30 cellular contexts compared by ENCODE assay signal in genomic region chr2:222622900-222623299, GRCh38. TPM values are rescaled to one million over a fixed set of nuclear protein-coding genes. Genes with fewer than 3 reads are reported as not detected.
"Had no signal": no experiment of that assay in that cellular context is flagged by ENCODE, and none has a peak within 500 bp of the region (broad histone marks: within the 10 kb centered on the region; RNA-seq: fewer than 3 reads in every experiment).

No MANE protein-coding gene starts in this region.

- H3K9me3 ChIP-seq: breast epithelium, esophagus muscularis mucosa, gastrocnemius medialis, right lobe of liver, stomach, testis had no signal

- H3K4me1 ChIP-seq: breast epithelium, gastrocnemius medialis, parathyroid adenoma, right lobe of liver, stomach, testis had no signal

- H3K4me3 ChIP-seq: breast epithelium, dorsolateral prefrontal cortex, esophagus muscularis mucosa, gastrocnemius medialis, right lobe of liver, stomach, testis had no signal

- H3K4me3 Mint-ChIP-seq: activated B cell treated with CpG ODN at 0.5 μM for 24 hours; activated CD4-positive, alpha-beta T cell treated with anti-CD3 and anti-CD28 coated beads for 36 hours; activated naive CD8-positive, alpha-beta T cell treated with anti-CD3 and anti-CD28 coated beads for 36 hours; activated T-cell treated with anti-CD3 and anti-CD28 coated beads, Interleukin-2, amount 50 U/mL, for 4 hours; central memory CD8-positive, alpha-beta T cell; effector memory CD8-positive, alpha-beta T cell; natural killer cell treated with Interleukin-12 subunit alpha and Interleukin-12 subunit beta and Interleukin-15 and Interleukin-18, amount 100 ng/mL, for 72 hours; stimulated activated effector memory CD8-positive, alpha-beta T cell treated with anti-CD3 and anti-CD28 coated beads, Interleukin-12 subunit alpha, Interleukin-12 subunit beta, amount 100 ng/mL, for 72 hours; T-helper 1 cell treated with Interleukin-12 subunit alpha and Interleukin-12 subunit beta and Interleukin-4 antibody, amounts not matched to agents 30 μg/mL and 1 μg/mL, for 36 hours had no signal

- H3K4me1 Mint-ChIP-seq: activated B cell treated with CpG ODN at 0.5 μM for 24 hours; activated CD4-positive, alpha-beta T cell treated with anti-CD3 and anti-CD28 coated beads for 36 hours; activated naive CD8-positive, alpha-beta T cell treated with anti-CD3 and anti-CD28 coated beads for 36 hours; central memory CD8-positive, alpha-beta T cell; stimulated activated effector memory CD8-positive, alpha-beta T cell treated with anti-CD3 and anti-CD28 coated beads, Interleukin-12 subunit alpha, Interleukin-12 subunit beta, amount 100 ng/mL, for 72 hours had no signal

- H3K9ac ChIP-seq: parathyroid adenoma had no signal

- ATAC-seq: activated CD4-positive, alpha-beta T cell treated with anti-CD3 and anti-CD28 coated beads for 36 hours; activated T-cell treated with anti-CD3 and anti-CD28 coated beads, Interleukin-2, amount 50 U/mL, for 4 hours; effector memory CD8-positive, alpha-beta T cell; gastrocnemius medialis; left ventricle myocardium superior; natural killer cell treated with Interleukin-12 subunit alpha and Interleukin-12 subunit beta and Interleukin-15 and Interleukin-18, amount 100 ng/mL, for 72 hours; stimulated activated effector memory CD8-positive, alpha-beta T cell treated with anti-CD3 and anti-CD28 coated beads, Interleukin-12 subunit alpha, Interleukin-12 subunit beta, amount 100 ng/mL, for 72 hours had no signal

- H3K27me3 Mint-ChIP-seq: activated B cell treated with CpG ODN at 0.5 μM for 24 hours; activated CD4-positive, alpha-beta T cell treated with anti-CD3 and anti-CD28 coated beads for 36 hours; activated naive CD8-positive, alpha-beta T cell treated with anti-CD3 and anti-CD28 coated beads for 36 hours; central memory CD8-positive, alpha-beta T cell; effector memory CD8-positive, alpha-beta T cell; natural killer cell treated with Interleukin-12 subunit alpha and Interleukin-12 subunit beta and Interleukin-15 and Interleukin-18, amount 100 ng/mL, for 72 hours had no signal

- H3K27ac Mint-ChIP-seq: activated B cell treated with CpG ODN at 0.5 μM for 24 hours; activated CD4-positive, alpha-beta T cell treated with anti-CD3 and anti-CD28 coated beads for 36 hours; activated naive CD8-positive, alpha-beta T cell treated with anti-CD3 and anti-CD28 coated beads for 36 hours; activated T-helper 2 cell treated with anti-CD3 and anti-CD28 coated beads, Interferon-gamma antibody, Interleukin-2, Interleukin-4, amounts not matched to agents 10 μg/mL and 5 μg/mL and 100 μg/mL, durations not matched to agents 14 hours and 24 hours and 36 hours; natural killer cell treated with Interleukin-12 subunit alpha and Interleukin-12 subunit beta and Interleukin-15 and Interleukin-18, amount 100 ng/mL, for 72 hours; stimulated activated effector memory CD8-positive, alpha-beta T cell treated with anti-CD3 and anti-CD28 coated beads, Interleukin-12 subunit alpha, Interleukin-12 subunit beta, amount 100 ng/mL, for 72 hours; T-helper 1 cell treated with Interleukin-12 subunit alpha and Interleukin-12 subunit beta and Interleukin-4 antibody, amounts not matched to agents 30 μg/mL and 1 μg/mL, for 36 hours had no signal

- FAIRE-seq: colon, small intestine had no signal

- H3K27me3 ChIP-seq: breast epithelium, dorsolateral prefrontal cortex, esophagus muscularis mucosa, gastrocnemius medialis, right lobe of liver, stomach, testis had no signal

- DNase-seq: activated B cell treated with CpG ODN at 0.5 μM for 24 hours; activated CD4-positive, alpha-beta T cell treated with anti-CD3 and anti-CD28 coated beads for 36 hours; activated CD4-positive, alpha-beta T cell treated with anti-CD3 and anti-CD28 coated beads, Interleukin-2, amount 50 U/mL, for 4 hours; activated CD8-positive, alpha-beta memory T cell treated with anti-CD3 and anti-CD28 coated beads for 24 hours; activated CD8-positive, alpha-beta memory T cell treated with anti-CD3 and anti-CD28 coated beads, Interleukin-2, amount 50 U/mL, for 4 hours; activated naive CD4-positive, alpha-beta T cell; activated naive CD8-positive, alpha-beta T cell treated with anti-CD3 and anti-CD28 coated beads for 36 hours; activated T-cell treated with anti-CD3 and anti-CD28 coated beads, Interleukin-2, amount 50 U/mL, for 4 hours; amniotic stem cell; dorsolateral prefrontal cortex; effector memory CD8-positive, alpha-beta T cell; gastrocnemius medialis; hypothalamus; left ventricle myocardium superior; midbrain; right lobe of liver; small intestine; stimulated activated CD4-positive, alpha-beta T cell treated with anti-CD3 and anti-CD28 coated beads, Interleukin-2, amount 100 ng/mL, for 24 hours; stomach; T1000; testis had no signal

- H3K27ac ChIP-seq: breast epithelium, dorsolateral prefrontal cortex, gastrocnemius medialis, parathyroid adenoma, right lobe of liver, stomach, testis had no signal

- H3K9me3 Mint-ChIP-seq: activated B cell treated with CpG ODN at 0.5 μM for 24 hours; activated naive CD8-positive, alpha-beta T cell treated with anti-CD3 and anti-CD28 coated beads for 36 hours; activated T-cell treated with anti-CD3 and anti-CD28 coated beads, Interleukin-2, amount 50 U/mL, for 4 hours; activated T-helper 2 cell treated with anti-CD3 and anti-CD28 coated beads, Interferon-gamma antibody, Interleukin-2, Interleukin-4, amounts not matched to agents 10 μg/mL and 5 μg/mL and 100 μg/mL, durations not matched to agents 14 hours and 24 hours and 36 hours; central memory CD8-positive, alpha-beta T cell; effector memory CD8-positive, alpha-beta T cell; natural killer cell treated with Interleukin-12 subunit alpha and Interleukin-12 subunit beta and Interleukin-15 and Interleukin-18, amount 100 ng/mL, for 72 hours; stimulated activated effector memory CD8-positive, alpha-beta T cell treated with anti-CD3 and anti-CD28 coated beads, Interleukin-12 subunit alpha, Interleukin-12 subunit beta, amount 100 ng/mL, for 72 hours; T-helper 1 cell treated with Interleukin-12 subunit alpha and Interleukin-12 subunit beta and Interleukin-4 antibody, amounts not matched to agents 30 μg/mL and 1 μg/mL, for 36 hours had no signal

RNA-seq across cellular contexts. Expression of gene MOGAT1, which starts 48.6 kb away (rescaled TPM):
- total RNA-seq: activated B cell treated with CpG ODN at 0.5 μM for 24 hours; activated CD4-positive, alpha-beta T cell treated with anti-CD3 and anti-CD28 coated beads for 36 hours; activated naive CD8-positive, alpha-beta T cell treated with anti-CD3 and anti-CD28 coated beads for 36 hours; activated T-cell treated with anti-CD3 and anti-CD28 coated beads, Interleukin-2, amount 50 U/mL, for 4 hours; activated T-helper 2 cell treated with anti-CD3 and anti-CD28 coated beads, Interferon-gamma antibody, Interleukin-2, Interleukin-4, amounts not matched to agents 10 μg/mL and 5 μg/mL and 100 μg/mL, durations not matched to agents 14 hours and 24 hours and 36 hours; esophagus muscularis mucosa; gastrocnemius medialis; natural killer cell treated with Interleukin-12 subunit alpha and Interleukin-12 subunit beta and Interleukin-15 and Interleukin-18, amount 100 ng/mL, for 72 hours; testis had no signal
